1 cellular context compared by ENCODE assay signal in the genomic region with DNA sequence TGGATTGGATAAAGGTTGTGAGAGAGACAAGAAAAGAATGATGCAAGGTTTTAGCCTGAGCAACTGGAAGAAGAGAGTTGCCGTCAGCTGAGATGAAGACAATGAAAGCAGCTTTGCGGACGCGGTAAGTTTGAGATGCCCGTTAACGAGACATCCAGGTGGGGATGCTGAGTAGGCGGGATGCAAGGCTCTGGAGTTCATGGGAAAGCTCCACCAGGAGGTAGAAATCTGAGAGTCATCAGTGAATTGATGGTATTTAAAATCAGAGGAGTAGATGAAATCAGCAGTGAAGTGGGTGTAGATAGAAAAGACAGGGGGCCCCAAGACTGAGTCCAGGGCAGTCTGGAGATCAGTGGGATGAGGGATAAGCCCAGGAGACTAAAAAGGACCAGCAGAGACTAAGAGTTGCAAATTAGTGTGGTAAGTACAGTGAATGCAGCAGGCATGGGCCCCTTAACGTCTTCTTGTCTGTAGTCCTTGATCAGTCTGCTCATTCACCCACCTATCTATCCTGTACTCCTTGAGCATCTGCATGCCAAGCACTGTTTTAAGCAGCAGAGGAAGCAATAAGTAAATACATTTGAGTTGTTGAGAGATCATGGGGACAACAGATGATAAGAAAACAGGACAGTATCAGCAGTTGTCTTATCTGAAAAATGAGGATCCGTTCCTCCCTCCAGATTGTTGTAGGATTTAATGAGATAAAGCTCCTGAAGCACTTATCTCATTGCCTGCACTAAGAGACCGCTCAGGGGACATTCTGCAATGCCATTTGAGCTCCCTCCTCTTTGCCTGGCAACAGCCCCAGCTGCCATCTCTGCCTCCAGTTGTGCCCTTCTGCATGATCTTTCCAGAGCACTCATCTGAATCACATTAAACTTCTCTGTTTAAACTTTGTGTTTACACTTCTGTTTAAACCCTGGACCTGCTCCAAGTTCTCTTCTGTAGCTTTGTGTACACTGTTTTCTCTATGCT.
TF ChIP-seq lines count a peak whose summit lies in the region.

No MANE protein-coding gene starts in this region.

TF ChIP-seq in GM23338, 12 proteins besides CTCF, POLR2A, EP300 and RAD21 (continued from another document):
- TF ChIP-seq, protein P1, sequence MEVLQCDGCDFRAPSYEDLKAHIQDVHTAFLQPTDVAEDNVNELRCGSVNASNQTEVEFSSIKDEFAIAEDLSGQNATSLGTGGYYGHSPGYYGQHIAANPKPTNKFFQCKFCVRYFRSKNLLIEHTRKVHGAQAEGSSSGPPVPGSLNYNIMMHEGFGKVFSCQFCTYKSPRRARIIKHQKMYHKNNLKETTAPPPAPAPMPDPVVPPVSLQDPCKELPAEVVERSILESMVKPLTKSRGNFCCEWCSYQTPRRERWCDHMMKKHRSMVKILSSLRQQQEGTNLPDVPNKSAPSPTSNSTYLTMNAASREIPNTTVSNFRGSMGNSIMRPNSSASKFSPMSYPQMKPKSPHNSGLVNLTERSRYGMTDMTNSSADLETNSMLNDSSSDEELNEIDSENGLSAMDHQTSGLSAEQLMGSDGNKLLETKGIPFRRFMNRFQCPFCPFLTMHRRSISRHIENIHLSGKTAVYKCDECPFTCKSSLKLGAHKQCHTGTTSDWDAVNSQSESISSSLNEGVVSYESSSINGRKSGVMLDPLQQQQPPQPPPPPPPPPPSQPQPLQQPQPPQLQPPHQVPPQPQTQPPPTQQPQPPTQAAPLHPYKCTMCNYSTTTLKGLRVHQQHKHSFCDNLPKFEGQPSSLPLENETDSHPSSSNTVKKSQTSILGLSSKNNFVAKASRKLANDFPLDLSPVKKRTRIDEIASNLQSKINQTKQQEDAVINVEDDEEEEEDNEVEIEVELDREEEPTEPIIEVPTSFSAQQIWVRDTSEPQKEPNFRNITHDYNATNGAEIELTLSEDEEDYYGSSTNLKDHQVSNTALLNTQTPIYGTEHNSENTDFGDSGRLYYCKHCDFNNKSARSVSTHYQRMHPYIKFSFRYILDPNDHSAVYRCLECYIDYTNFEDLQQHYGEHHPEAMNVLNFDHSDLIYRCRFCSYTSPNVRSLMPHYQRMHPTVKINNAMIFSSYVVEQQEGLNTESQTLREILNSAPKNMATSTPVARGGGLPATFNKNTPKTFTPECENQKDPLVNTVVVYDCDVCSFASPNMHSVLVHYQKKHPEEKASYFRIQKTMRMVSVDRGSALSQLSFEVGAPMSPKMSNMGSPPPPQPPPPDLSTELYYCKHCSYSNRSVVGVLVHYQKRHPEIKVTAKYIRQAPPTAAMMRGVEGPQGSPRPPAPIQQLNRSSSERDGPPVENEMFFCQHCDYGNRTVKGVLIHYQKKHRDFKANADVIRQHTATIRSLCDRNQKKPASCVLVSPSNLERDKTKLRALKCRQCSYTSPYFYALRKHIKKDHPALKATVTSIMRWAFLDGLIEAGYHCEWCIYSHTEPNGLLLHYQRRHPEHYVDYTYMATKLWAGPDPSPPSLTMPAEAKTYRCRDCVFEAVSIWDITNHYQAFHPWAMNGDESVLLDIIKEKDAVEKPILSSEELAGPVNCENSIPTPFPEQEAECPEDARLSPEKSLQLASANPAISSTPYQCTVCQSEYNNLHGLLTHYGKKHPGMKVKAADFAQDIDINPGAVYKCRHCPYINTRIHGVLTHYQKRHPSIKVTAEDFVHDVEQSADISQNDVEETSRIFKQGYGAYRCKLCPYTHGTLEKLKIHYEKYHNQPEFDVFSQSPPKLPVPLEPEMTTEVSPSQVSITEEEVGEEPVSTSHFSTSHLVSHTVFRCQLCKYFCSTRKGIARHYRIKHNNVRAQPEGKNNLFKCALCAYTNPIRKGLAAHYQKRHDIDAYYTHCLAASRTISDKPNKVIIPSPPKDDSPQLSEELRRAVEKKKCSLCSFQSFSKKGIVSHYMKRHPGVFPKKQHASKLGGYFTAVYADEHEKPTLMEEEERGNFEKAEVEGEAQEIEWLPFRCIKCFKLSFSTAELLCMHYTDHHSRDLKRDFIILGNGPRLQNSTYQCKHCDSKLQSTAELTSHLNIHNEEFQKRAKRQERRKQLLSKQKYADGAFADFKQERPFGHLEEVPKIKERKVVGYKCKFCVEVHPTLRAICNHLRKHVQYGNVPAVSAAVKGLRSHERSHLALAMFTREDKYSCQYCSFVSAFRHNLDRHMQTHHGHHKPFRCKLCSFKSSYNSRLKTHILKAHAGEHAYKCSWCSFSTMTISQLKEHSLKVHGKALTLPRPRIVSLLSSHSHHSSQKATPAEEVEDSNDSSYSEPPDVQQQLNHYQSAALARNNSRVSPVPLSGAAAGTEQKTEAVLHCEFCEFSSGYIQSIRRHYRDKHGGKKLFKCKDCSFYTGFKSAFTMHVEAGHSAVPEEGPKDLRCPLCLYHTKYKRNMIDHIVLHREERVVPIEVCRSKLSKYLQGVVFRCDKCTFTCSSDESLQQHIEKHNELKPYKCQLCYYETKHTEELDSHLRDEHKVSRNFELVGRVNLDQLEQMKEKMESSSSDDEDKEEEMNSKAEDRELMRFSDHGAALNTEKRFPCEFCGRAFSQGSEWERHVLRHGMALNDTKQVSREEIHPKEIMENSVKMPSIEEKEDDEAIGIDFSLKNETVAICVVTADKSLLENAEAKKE (CRISPR knock-in tag; IDR thresholded peaks at IDR 0.05) = no peak
- no peak for TF ChIP-seq POLR2AphosphoS5 (IDR thresholded peaks at IDR 0.05; ENCODE audit: low read depth)
- no peak for TF ChIP-seq CREB1 (CRISPR knock-in tag; IDR thresholded peaks at IDR 0.05; ENCODE audit: low read depth)
- no peak for TF ChIP-seq STAT1 (IDR thresholded peaks at IDR 0.05; ENCODE audit: unreplicated experiment)
- TF ChIP-seq REST (IDR thresholded peaks at IDR 0.05; ENCODE audit: unreplicated experiment) = no peak
